Comparison of ENCODE assay signal across 9 cellular contexts in genomic region chr14:102084931-102085330, GRCh38. TPM values are rescaled to one million over a fixed set of nuclear protein-coding genes. Genes with fewer than 3 reads are reported as not detected.
DNase-seq lines count a peak whose midpoint lies in the region; ATAC-seq and TF ChIP-seq lines count a peak whose summit lies in the region.
"Had no signal": no experiment of that assay in that cellular context is flagged by ENCODE, and none has a peak within 500 bp of the region (broad histone marks: within the 10 kb centered on the region; RNA-seq: fewer than 3 reads in every experiment).

No MANE protein-coding gene starts in this region.

- H3K27me3 Mint-ChIP-seq in MCF 10A (ENCODE audit: insufficient read depth, unreplicated experiment) = no peaks in the 10 kb centered on the region

- TF ChIP-seq CTCF in AG04449 (IDR thresholded peaks at IDR 0.05; ENCODE audit: insufficient read depth, low read length, missing control alignments) = no peak
- TF ChIP-seq CTCF in MCF 10A (IDR thresholded peaks at IDR 0.05; ENCODE audit: unreplicated experiment) = no peak

- 96% methylated on average over 6 of the region's 6 CpGs for WGBS in HUES64
- 82 to 85% methylated on average over 6 of the region's 6 CpGs for WGBS in aorta, 2 donors

- H3K27ac Mint-ChIP-seq in MCF 10A (ENCODE audit: low read depth, unreplicated experiment) = peak overlapping the region; percentile 2

- H3K4me3 ChIP-seq in AG04449 (ENCODE audit: low read depth, low read length) (peak overlapping the region; percentile 82; the same call in 1 of the 2 replicates), HUES64 (ENCODE audit: low read length) (peak overlapping the region; percentile 87), muscle layer of colon (ENCODE audit: low read depth in 1 of 2, low read length in 2 of 2) (no peak overlapping the region), aorta (ENCODE audit: low read length in 2 of 2) (no peak overlapping the region)

- peaks cover 29% of the 10 kb centered on the region for H3K4me1 Mint-ChIP-seq in MCF 10A (ENCODE audit: insufficient read depth, unreplicated experiment)

- no peak for ATAC-seq in aorta (ENCODE audit: low FRiP score)

- intact Hi-C loops in MCF 10A (cut with micrococcal nuclease) = no loop called here
- intact Hi-C loops in aorta (cut with DNase I) = loop anchor here (5.0 to 10.0 kb wide), 2 partner anchors 123 to 230 kb away; partner anchors contain the start of genes ZNF839 (in 2 of the 2) and DYNC1H1 (in 1 of the 2)

- no TSS peak for BruUV-seq in MCF 10A (replicated peaks; lab: Mats Ljungman, UMichigan)

- peaks cover 62% of the 10 kb centered on the region for H3K36me3 ChIP-seq in HUES64 (ENCODE audit: insufficient read depth, low read length)
- H3K36me3 ChIP-seq in muscle layer of colon (ENCODE audit: insufficient read depth, low read length) = peaks cover 60% of the 10 kb centered on the region
- H3K36me3 ChIP-seq in aorta (ENCODE audit: control insufficient read depth in 1 of 2, insufficient read depth in 2 of 2, low read length in 1 of 2) = peaks cover 4 to 5% of the 10 kb centered on the region in 2 donors

- CTCF ChIA-PET in AG04449 (lab: Yijun Ruan, JAX) = interaction anchor here (0.8 to 4.2 kb wide), 5 partner anchors 12 to 232 kb away, joined by 3 to 18 read pairs (median 10); no protein-coding TSS in a partner anchor
- CTCF ChIA-PET in MCF 10A (lab: Yijun Ruan, JAX) = interaction anchor here (0.6 to 3.0 kb wide), 5 partner anchors 11 to 230 kb away, joined by 3 to 11 read pairs (median 4); no protein-coding TSS in a partner anchor

- no peaks in the 10 kb centered on the region for H3K9me3 ChIP-seq in HUES64 (ENCODE audit: insufficient read depth, low read depth, low read length)
- no peaks in the 10 kb centered on the region for H3K9me3 ChIP-seq in muscle layer of colon (ENCODE audit: low read length)
- H3K9me3 ChIP-seq in aorta (ENCODE audit: control insufficient read depth, low read length) = no peaks in the 10 kb centered on the region
- H3K9me3 ChIP-seq: adrenal gland had no signal

- no peaks in the 10 kb centered on the region for H3K9me3 Mint-ChIP-seq in MCF 10A (ENCODE audit: unreplicated experiment)

- peaks cover 67% of the 10 kb centered on the region for H3K36me3 Mint-ChIP-seq in MCF 10A (ENCODE audit: insufficient read depth, unreplicated experiment)

- peak overlapping the region; percentile 63 for H3K4me3 Mint-ChIP-seq in MCF 10A (ENCODE audit: unreplicated experiment)

- H3K4me1 ChIP-seq in HUES64 (ENCODE audit: insufficient read depth, low read length) (peaks cover 21% of the 10 kb centered on the region; the same call in 1 of the 2 replicates), muscle layer of colon (ENCODE audit: insufficient read depth, low read length) (peaks cover 37% of the 10 kb centered on the region), aorta (ENCODE audit: control insufficient read depth in 1 of 2, insufficient read depth in 2 of 2, low read length in 2 of 2) (peaks cover 0 to 2% of the 10 kb centered on the region in 2 donors)

- no peak for DNase-seq in AG04449 (ENCODE audit: low read depth, low spot score)
- no peak for DNase-seq in MCF 10A (ENCODE audit: unreplicated experiment)
- no peak for DNase-seq in epidermal melanocyte (ENCODE audit: insufficient read length, low spot score)
- DNase-seq in aorta = no peak
- no peak for DNase-seq in NCI-H187 treated with DMSO at 0.1 percent for 48 hours (lab: John Stamatoyannopoulos, UW)
- no peak for DNase-seq in D341Med (ENCODE audit: low spot score)
- DNase-seq: adrenal gland had no signal

- POLR2A ChIA-PET in AG04449 (lab: Yijun Ruan, JAX) (interaction anchor here (1.0 kb wide), 1 partner anchor 12 kb away, joined by 4 read pairs; no protein-coding TSS in a partner anchor), MCF 10A (lab: Yijun Ruan, JAX) (interaction anchor here (0.7 to 3.0 kb wide), 13 partner anchors 9 to 325 kb away, joined by 3 to 22 read pairs (median 4); partner anchors contain the start of genes DYNC1H1, MOK and WDR20)

- no peaks in the 10 kb centered on the region for H3K27me3 ChIP-seq in HUES64 (ENCODE audit: insufficient read depth, low read length)
- no peaks in the 10 kb centered on the region for H3K27me3 ChIP-seq in muscle layer of colon (ENCODE audit: control insufficient read depth in 1 of 2, insufficient read depth in 2 of 2, low read length in 2 of 2)
- peaks cover 0 to 2% of the 10 kb centered on the region in 2 donors for H3K27me3 ChIP-seq in aorta (ENCODE audit: control insufficient read depth in 1 of 2, insufficient read depth in 2 of 2, low read length in 1 of 2)
- H3K27me3 ChIP-seq: adrenal gland had no signal

- H3K9ac ChIP-seq in HUES64 (ENCODE audit: low read depth, low read length) = peak overlapping the region; percentile 91; the same call in 1 of the 2 replicates
- H3K9ac ChIP-seq in muscle layer of colon (ENCODE audit: low read length) = peak overlapping the region; percentile 24

- H3K27ac ChIP-seq in HUES64 (ENCODE audit: low read depth, low read length) (no peak overlapping the region), muscle layer of colon (ENCODE audit: low read depth, low read length) (no peak overlapping the region), aorta (ENCODE audit: low read depth in 1 of 2, low read length in 2 of 2) (no peak overlapping the region)

RNA-seq across cellular contexts. Expression of gene HSP90AA1, which starts 1.9 kb away (rescaled TPM):
- 836 TPM for polyA plus RNA-seq in HUES64 (2013, experiment 1 of 2)
- 789 TPM for polyA plus RNA-seq in HUES64 (2013, experiment 2 of 2)
- total RNA-seq in MCF 10A (2022) (277 and 296 TPM in 2 replicates), aorta (100 to 1,000 TPM; 254 to 379 TPM)
- 100 to 1,000 TPM; 189 to 272 TPM for polyA plus RNA-seq in aorta

RNA-seq across cellular contexts. Expression of gene WDR20, which starts 54.8 kb away (rescaled TPM):
- 16.1 TPM for polyA plus RNA-seq in HUES64 (2013, experiment 1 of 2)
- 18.7 TPM for polyA plus RNA-seq in HUES64 (2013, experiment 2 of 2)
- total RNA-seq in MCF 10A (2022) (23.8 and 24.8 TPM in 2 replicates), aorta (10 to 100 TPM; 27.5 to 35.0 TPM)
- polyA plus RNA-seq in aorta = 10 to 100 TPM in 1 of 2 donors, 1 to 10 TPM in 1; 6.6 to 15.1 TPM

Comparison
In these comparisons a context has a peak if more than half of its experiments do, and no peak if none do; other contexts are left out.
1. H3K4me3 ChIP-seq: peak in AG04449 (single experiment) and HUES64 (single experiment); none in muscle layer of colon (0 of 2) and aorta (0 of 2).